Comparison of ENCODE assay signal across 14 cellular contexts in the genomic region with DNA sequence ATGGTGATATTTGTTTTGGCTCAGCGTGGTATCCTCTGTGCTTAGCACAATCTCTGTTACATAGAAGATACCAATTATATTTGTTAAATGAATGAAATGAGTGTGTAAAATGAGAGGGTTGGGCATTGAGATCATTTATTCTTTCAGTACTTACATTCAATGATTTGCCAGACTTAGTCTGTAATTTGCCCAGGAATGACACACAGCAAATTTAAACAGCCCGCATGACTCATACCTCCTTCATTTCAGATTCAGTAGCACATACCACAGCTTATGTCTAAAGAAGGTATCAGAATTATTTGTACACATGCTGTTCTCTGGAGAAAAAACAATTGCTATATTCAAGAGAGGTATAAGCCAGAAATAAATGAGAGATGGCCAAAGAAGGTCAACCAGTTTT. TPM values are rescaled to one million over a fixed set of nuclear protein-coding genes. Genes with fewer than 3 reads are reported as not detected.
DNase-seq lines count a peak whose midpoint lies in the region; ATAC-seq and TF ChIP-seq lines count a peak whose summit lies in the region.
"Had no signal": no experiment of that assay in that cellular context is flagged by ENCODE, and none has a peak within 500 bp of the region (broad histone marks: within the 10 kb centered on the region; RNA-seq: fewer than 3 reads in every experiment).

No MANE protein-coding gene starts in this region.

- no peaks in the 10 kb centered on the region for H3K27me3 ChIP-seq in spleen (replicated peaks in 1 of 7)

- intact Hi-C loops in spleen (cut with DNase I; ENCODE audit: low total_unique reads): no loop called here

- peaks cover 0 to 20% (median 0%) of the 10 kb centered on the region in 6 donors for H3K36me3 ChIP-seq in spleen

- no peak for ATAC-seq in stimulated activated naive CD8-positive, alpha-beta T cell treated with anti-CD3 and anti-CD28 coated beads, Interleukin-15, amount 100 ng/mL, for 72 hours
- ATAC-seq: left lobe of liver, sciatic nerve had no signal

- TF ChIP-seq CTCF in osteocyte (IDR thresholded peaks at IDR 0.05) (no peak), spleen (IDR thresholded peaks at IDR 0.05 in 8 of 11, conservative IDR thresholded peaks at IDR 0.05 in 3 of 11) (no peak)

- WGBS in spleen, 5 donors: 82 to 92% (median 87%) methylated on average over 2 of the region's 2 CpGs

- H3K27ac ChIP-seq in spleen: no peak overlapping the region
- H3K27ac ChIP-seq: C4-2B had no signal

- TF ChIP-seq POLR2A in spleen (IDR thresholded peaks at IDR 0.05): no peak

- no peaks in the 10 kb centered on the region for H3K36me3 Mint-ChIP-seq in osteocyte (ENCODE audit: unreplicated experiment)

- no peaks in the 10 kb centered on the region for H3K9me3 Mint-ChIP-seq in osteocyte (ENCODE audit: unreplicated experiment)
- peaks cover 0 to 4% of the 10 kb centered on the region in 2 donors for H3K9me3 Mint-ChIP-seq in stimulated activated naive CD8-positive, alpha-beta T cell treated with anti-CD3 and anti-CD28 coated beads, Interleukin-15, amount 100 ng/mL, for 72 hours
- H3K9me3 Mint-ChIP-seq: nephron had no signal

- H3K27me3 Mint-ChIP-seq in osteocyte (ENCODE audit: unreplicated experiment): peaks cover 7% of the 10 kb centered on the region
- peaks cover 7% of the 10 kb centered on the region for H3K27me3 Mint-ChIP-seq in stimulated activated naive CD8-positive, alpha-beta T cell treated with anti-CD3 and anti-CD28 coated beads, Interleukin-15, amount 100 ng/mL, for 72 hours

- peak; percentile 75 for DNase-seq in DMS53 (lab: John Stamatoyannopoulos, UW)
- peak; percentile 56 for DNase-seq in NCI-H2029 (lab: John Stamatoyannopoulos, UW)
- peak; percentile 85 for DNase-seq in astrocyte of the hippocampus (ENCODE audit: low read depth, low spot score)
- DNase-seq in kidney glomerular epithelial cell (lab: John Stamatoyannopoulos, UW): peak; percentile 63
- DNase-seq in osteocyte (ENCODE audit: extremely low spot score, unreplicated experiment): no peak
- DNase-seq in GF-D8 (lab: John Stamatoyannopoulos, UW): no peak
- no peak for DNase-seq in stimulated activated naive CD8-positive, alpha-beta T cell treated with anti-CD3 and anti-CD28 coated beads, Interleukin-15, amount 100 ng/mL, for 72 hours
- no peak for DNase-seq in spleen
- DNase-seq: activated CD4-positive, CD25-positive, alpha-beta regulatory T cell treated with anti-CD3 and anti-CD28 coated beads, Interleukin-2, amount 50 U/mL, for 72 hours; HFFc6 had no signal

- H3K4me1 Mint-ChIP-seq in osteocyte (ENCODE audit: unreplicated experiment): no peaks in the 10 kb centered on the region
- no peaks in the 10 kb centered on the region for H3K4me1 Mint-ChIP-seq in stimulated activated naive CD8-positive, alpha-beta T cell treated with anti-CD3 and anti-CD28 coated beads, Interleukin-15, amount 100 ng/mL, for 72 hours

- H3K27ac Mint-ChIP-seq in osteocyte (ENCODE audit: unreplicated experiment): no peak overlapping the region
- no peak overlapping the region for H3K27ac Mint-ChIP-seq in stimulated activated naive CD8-positive, alpha-beta T cell treated with anti-CD3 and anti-CD28 coated beads, Interleukin-15, amount 100 ng/mL, for 72 hours
- H3K27ac Mint-ChIP-seq: HFFc6, nephron had no signal

- peaks cover 0 to 11% (median 0%) of the 10 kb centered on the region in 8 donors for H3K9me3 ChIP-seq in spleen

- H3K4me3 Mint-ChIP-seq in osteocyte (ENCODE audit: unreplicated experiment): no peak overlapping the region
- no peak overlapping the region for H3K4me3 Mint-ChIP-seq in stimulated activated naive CD8-positive, alpha-beta T cell treated with anti-CD3 and anti-CD28 coated beads, Interleukin-15, amount 100 ng/mL, for 72 hours
- H3K4me3 Mint-ChIP-seq: HFFc6, nephron had no signal

- H3K4me3 ChIP-seq in spleen: no peak overlapping the region

- H3K4me1 ChIP-seq in spleen: peaks cover 0 to 36% (median 19%) of the 10 kb centered on the region in 6 donors

RNA-seq across cellular contexts. Expression of a gene that starts 37.0 kb away (rescaled TPM):
- total RNA-seq in osteocyte (not detected in 2 replicates), spleen (10 to 100 TPM; 12.4 to 41.4 (median 18.9) TPM)
- 10 to 100 TPM in 2 of 3 donors, 1 to 10 TPM in 1; 9.4 to 14.6 (median 13.1) TPM for polyA plus RNA-seq in spleen
- total RNA-seq: HFFc6, left lobe of liver had no signal

Comparison
In these comparisons a context has a peak if more than half of its experiments do, and no peak if none do; other contexts are left out.
1. DNase-seq: peak in DMS53 (single experiment), NCI-H2029 (single experiment), astrocyte of the hippocampus (single experiment) and kidney glomerular epithelial cell (single experiment); none in osteocyte (single experiment), GF-D8 (single experiment), stimulated activated naive CD8-positive, alpha-beta T cell treated with anti-CD3 and anti-CD28 coated beads, Interleukin-15, amount 100 ng/mL, for 72 hours (0 of 2) and spleen (single experiment).
2. RNA of a gene that starts 37.0 kb away (total RNA-seq): 12.4 to 41.4 TPM in spleen; not detected in osteocyte; every median in the first group is over 10 times any median in the second.